In the genomic region with DNA sequence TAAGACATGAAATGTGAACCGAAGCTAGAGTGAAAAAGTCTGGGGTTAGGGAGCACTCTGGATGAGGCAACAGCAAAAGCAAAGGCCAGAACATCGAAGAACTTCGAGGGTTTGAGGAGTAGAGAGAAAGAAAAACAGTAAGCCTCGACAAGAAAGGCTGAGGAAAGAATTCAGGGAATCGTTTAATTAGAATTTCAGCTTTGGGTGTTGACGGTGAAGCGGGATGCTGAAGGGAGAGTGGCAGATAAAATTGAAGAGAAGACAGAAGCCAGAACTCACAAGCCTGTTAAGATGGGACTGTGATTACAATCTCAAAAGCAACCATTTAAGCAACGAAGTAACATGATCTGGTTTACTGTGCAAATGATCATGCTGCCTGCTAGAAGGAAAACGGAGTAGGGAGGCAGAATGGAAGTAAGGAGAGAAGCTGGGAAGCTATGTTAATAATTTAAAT, we compare ENCODE assay signal across 8 cellular contexts. TPM values are rescaled to one million over a fixed set of nuclear protein-coding genes. Genes with fewer than 3 reads are reported as not detected.
DNase-seq lines count a peak whose midpoint lies in the region; ATAC-seq, FAIRE-seq and TF ChIP-seq lines count a peak whose summit lies in the region.

No MANE protein-coding gene starts in this region.

- ATAC-seq in GM18907 (IDR thresholded peaks at IDR 0.05; ENCODE audit: unreplicated experiment) = no peak

- H3K4me3 ChIP-seq in fibroblast of villous mesenchyme (ENCODE audit: low read depth, low read length) = peak overlapping the region; percentile 27
- peak overlapping the region in 2 of 3 donors; percentile 89 to 92 for H3K4me3 ChIP-seq in skeletal muscle tissue (ENCODE audit: low read length in 3 of 3)

- no peak for TF ChIP-seq CTCF in fibroblast of villous mesenchyme (IDR thresholded peaks at IDR 0.05; ENCODE audit: insufficient read depth, low read depth, low read length)

- no peaks in the 10 kb centered on the region for H3K36me3 Mint-ChIP-seq in T-helper 2 cell treated with Interferon-gamma antibody and Interleukin-4, amounts not matched to agents 5 μg/mL and 100 μg/mL, for 36 hours (ENCODE audit: low read depth)

- H3K4me1 Mint-ChIP-seq in T-helper 2 cell treated with Interferon-gamma antibody and Interleukin-4, amounts not matched to agents 5 μg/mL and 100 μg/mL, for 36 hours (ENCODE audit: low read depth) = peaks cover 35% of the 10 kb centered on the region

- H3K36me3 ChIP-seq in skeletal muscle tissue (ENCODE audit: control insufficient read depth in 3 of 3, insufficient read depth in 3 of 3, low read length in 3 of 3) = no peaks in the 10 kb centered on the region

- H3K27me3 Mint-ChIP-seq in T-helper 2 cell treated with Interferon-gamma antibody and Interleukin-4, amounts not matched to agents 5 μg/mL and 100 μg/mL, for 36 hours (ENCODE audit: low read depth) = no peaks in the 10 kb centered on the region

- peak overlapping the region; percentile 84 for H3K27ac ChIP-seq in skeletal muscle tissue (ENCODE audit: low read depth, low read length)

- H3K27me3 ChIP-seq in skeletal muscle tissue (ENCODE audit: control insufficient read depth in 3 of 3, insufficient read depth in 3 of 3, low read length in 3 of 3) = no peaks in the 10 kb centered on the region

- peaks cover 9 to 16% (median 11%) of the 10 kb centered on the region in 3 donors for H3K4me1 ChIP-seq in skeletal muscle tissue (ENCODE audit: control insufficient read depth in 3 of 3, insufficient read depth in 3 of 3, low read length in 3 of 3)

- no peak overlapping the region for H3K27ac Mint-ChIP-seq in T-helper 2 cell treated with Interferon-gamma antibody and Interleukin-4, amounts not matched to agents 5 μg/mL and 100 μg/mL, for 36 hours

- peak; percentile 84 for FAIRE-seq in H54 (lab: Jason Lieb, UNC)

- no peaks in the 10 kb centered on the region for H3K9me3 Mint-ChIP-seq in T-helper 2 cell treated with Interferon-gamma antibody and Interleukin-4, amounts not matched to agents 5 μg/mL and 100 μg/mL, for 36 hours

- no peak for DNase-seq in H54 (ENCODE audit: insufficient read length, low spot score)
- DNase-seq in SK-N-DZ (ENCODE audit: low spot score) = peak; percentile 91
- DNase-seq in fibroblast of villous mesenchyme (ENCODE audit: low read depth) = peak; percentile 86
- DNase-seq in AG08396 (ENCODE audit: low spot score) = no peak
- DNase-seq in T-helper 2 cell treated with Interferon-gamma antibody and Interleukin-4, amounts not matched to agents 5 μg/mL and 100 μg/mL, for 36 hours (ENCODE audit: low spot score) = no peak
- DNase-seq in activated CD4-positive, alpha-beta T cell treated with anti-CD3 and anti-CD28 coated beads for 1 hour = no peak

- no peak for TF ChIP-seq POLR2A in H54 (IDR thresholded peaks at IDR 0.05; ENCODE audit: low read depth, low read length)

- H3K9ac ChIP-seq in skeletal muscle tissue (ENCODE audit: low read depth in 1 of 3, low read length in 3 of 3) = peak overlapping the region; percentile 82 to 85 (median 84)

- no peak overlapping the region for H3K4me3 Mint-ChIP-seq in T-helper 2 cell treated with Interferon-gamma antibody and Interleukin-4, amounts not matched to agents 5 μg/mL and 100 μg/mL, for 36 hours

- no peaks in the 10 kb centered on the region for H3K9me3 ChIP-seq in skeletal muscle tissue (ENCODE audit: control insufficient read depth in 3 of 3, low read length in 3 of 3)

RNA-seq across cellular contexts. Expression of a gene that starts 2.1 kb away (rescaled TPM):
- polyA plus RNA-seq in SK-N-DZ (2014; cell fraction: cytosol; rRNA removed) = 3.7 TPM in 2 replicates
- polyA plus RNA-seq in SK-N-DZ (2014; cell fraction: nucleus; rRNA removed) = 3.9 and 5.9 TPM in 2 replicates
- total RNA-seq in fibroblast of villous mesenchyme = 6.0 and 6.1 TPM in 2 replicates
- total RNA-seq in skeletal muscle tissue = 16.2 TPM

RNA-seq across cellular contexts. Expression of a gene that starts 28.7 kb away (rescaled TPM):
- polyA plus RNA-seq in SK-N-DZ (2014; cell fraction: cytosol; rRNA removed) = 117 and 143 TPM in 2 replicates
- 47.9 and 64.0 TPM in 2 replicates for polyA plus RNA-seq in SK-N-DZ (2014; cell fraction: nucleus; rRNA removed)
- total RNA-seq in fibroblast of villous mesenchyme (4,579 and 6,589 TPM in 2 replicates), skeletal muscle tissue (1,688 TPM)

Comparison
In these comparisons a context has a peak if more than half of its experiments do, and no peak if none do; other contexts are left out.
1. DNase-seq: peak in SK-N-DZ (single experiment) and fibroblast of villous mesenchyme (single experiment); none in H54 (single experiment), AG08396 (single experiment), T-helper 2 cell treated with Interferon-gamma antibody and Interleukin-4, amounts not matched to agents 5 μg/mL and 100 μg/mL, for 36 hours (single experiment) and activated CD4-positive, alpha-beta T cell treated with anti-CD3 and anti-CD28 coated beads for 1 hour (single experiment).